ENCODE assay signal across 1 cellular context in the genomic region with DNA sequence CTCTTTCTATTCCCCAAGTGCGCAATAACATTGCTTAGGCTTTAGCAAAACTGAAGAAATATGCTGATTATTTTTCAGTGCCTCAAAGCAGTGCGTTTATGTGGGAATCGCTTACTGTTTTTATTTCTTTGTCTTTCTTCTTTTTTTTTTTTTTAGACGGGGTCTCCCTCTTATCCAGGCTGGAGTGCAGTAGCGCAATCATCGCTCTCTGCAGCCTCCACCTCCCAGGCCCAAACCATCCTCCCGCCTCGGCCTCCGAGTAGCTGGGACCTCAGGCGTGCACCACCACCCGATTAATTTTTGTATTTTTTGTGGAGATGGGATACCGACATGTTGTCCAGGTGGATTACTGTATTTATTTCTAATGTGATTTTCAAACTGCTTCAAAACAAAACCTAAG.
TF ChIP-seq lines count a peak whose summit lies in the region.

No MANE protein-coding gene starts in this region.

TF ChIP-seq in endothelial cell of umbilical vein, 7 proteins besides CTCF, POLR2A, EP300 and RAD21 (continued from another document):
- TF ChIP-seq GATA2 (IDR thresholded peaks at IDR 0.05; ENCODE audit: insufficient read depth, insufficient read length, low read depth, low read length) (no peak), MYC (IDR thresholded peaks at IDR 0.05; ENCODE audit: low read depth, low read length) (no peak), JUN (IDR thresholded peaks at IDR 0.05; ENCODE audit: borderline replicate concordance, insufficient read depth, insufficient read length, low read depth) (no peak)
TF ChIP-seq in endothelial cell of umbilical vein: peak in this region for 0.
